1 cellular context compared by ENCODE assay signal in genomic region chr9:120555884-120556283, GRCh38.
TF ChIP-seq lines count a peak whose summit lies in the region.

No MANE protein-coding gene starts in this region.

TF ChIP-seq in GM12878, 131 proteins besides CTCF, POLR2A, EP300 and RAD21:
- TF ChIP-seq TBL1XR1 (IDR thresholded peaks at IDR 0.05; ENCODE audit: low read depth, low read length) (no peak), CEBPB (IDR thresholded peaks at IDR 0.05; ENCODE audit: borderline replicate concordance in 1 of 2, low read depth in 2 of 2, low read length in 2 of 2) (no peak), IRF5 (IDR thresholded peaks at IDR 0.05; ENCODE audit: borderline replicate concordance) (no peak), RUNX3 (IDR thresholded peaks at IDR 0.05; ENCODE audit: low read length) (peak; percentile 46), BHLHE40 (IDR thresholded peaks at IDR 0.05; ENCODE audit: borderline replicate concordance in 1 of 2, low read depth in 2 of 2, low read length in 1 of 2) (peak; percentile 33 to 69; a peak in 2 of 4 replicates), SPI1 (IDR thresholded peaks at IDR 0.05; ENCODE audit: borderline replicate concordance, insufficient read depth, low read depth, low read length) (0 out of 2 replicates have a peak, but pooled peaks have one; percentile 22), ZNF687 (IDR thresholded peaks at IDR 0.05) (no peak)
